In genomic region chrX:19122641-19123009, GRCh38 we compare ENCODE assay signal across 1 cellular context.
TF ChIP-seq lines count a peak whose summit lies in the region.

No MANE protein-coding gene starts in this region.

TF ChIP-seq in SK-N-SH, 30 proteins besides CTCF, POLR2A, EP300 and RAD21 (continued from another document):
- TF ChIP-seq, protein P1, sequence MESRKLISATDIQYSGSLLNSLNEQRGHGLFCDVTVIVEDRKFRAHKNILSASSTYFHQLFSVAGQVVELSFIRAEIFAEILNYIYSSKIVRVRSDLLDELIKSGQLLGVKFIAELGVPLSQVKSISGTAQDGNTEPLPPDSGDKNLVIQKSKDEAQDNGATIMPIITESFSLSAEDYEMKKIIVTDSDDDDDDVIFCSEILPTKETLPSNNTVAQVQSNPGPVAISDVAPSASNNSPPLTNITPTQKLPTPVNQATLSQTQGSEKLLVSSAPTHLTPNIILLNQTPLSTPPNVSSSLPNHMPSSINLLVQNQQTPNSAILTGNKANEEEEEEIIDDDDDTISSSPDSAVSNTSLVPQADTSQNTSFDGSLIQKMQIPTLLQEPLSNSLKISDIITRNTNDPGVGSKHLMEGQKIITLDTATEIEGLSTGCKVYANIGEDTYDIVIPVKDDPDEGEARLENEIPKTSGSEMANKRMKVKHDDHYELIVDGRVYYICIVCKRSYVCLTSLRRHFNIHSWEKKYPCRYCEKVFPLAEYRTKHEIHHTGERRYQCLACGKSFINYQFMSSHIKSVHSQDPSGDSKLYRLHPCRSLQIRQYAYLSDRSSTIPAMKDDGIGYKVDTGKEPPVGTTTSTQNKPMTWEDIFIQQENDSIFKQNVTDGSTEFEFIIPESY (IDR thresholded peaks at IDR 0.05; ENCODE audit: borderline replicate concordance, low read depth), result no peak
- TF ChIP-seq TCF12 (IDR thresholded peaks at IDR 0.05) (no peak), NRF1 (IDR thresholded peaks at IDR 0.05; ENCODE audit: low read depth, low read length) (no peak), POLR2AphosphoS5 (IDR thresholded peaks at IDR 0.05; ENCODE audit: low read depth, low read length) (no peak), MEF2A (IDR thresholded peaks at IDR 0.05; ENCODE audit: borderline replicate concordance, low read depth) (no peak), GATA2 (CRISPR knock-in tag; IDR thresholded peaks at IDR 0.05) (no peak), RFX5 (IDR thresholded peaks at IDR 0.05; ENCODE audit: low read length) (no peak), TEAD4 (IDR thresholded peaks at IDR 0.05; ENCODE audit: borderline replicate concordance, insufficient read depth) (no peak)
- TF ChIP-seq, protein P2, sequence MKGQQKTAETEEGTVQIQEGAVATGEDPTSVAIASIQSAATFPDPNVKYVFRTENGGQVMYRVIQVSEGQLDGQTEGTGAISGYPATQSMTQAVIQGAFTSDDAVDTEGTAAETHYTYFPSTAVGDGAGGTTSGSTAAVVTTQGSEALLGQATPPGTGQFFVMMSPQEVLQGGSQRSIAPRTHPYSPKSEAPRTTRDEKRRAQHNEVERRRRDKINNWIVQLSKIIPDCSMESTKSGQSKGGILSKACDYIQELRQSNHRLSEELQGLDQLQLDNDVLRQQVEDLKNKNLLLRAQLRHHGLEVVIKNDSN (IDR thresholded peaks at IDR 0.05; ENCODE audit: borderline replicate concordance, low read depth), result no peak
